ENCODE assay signal across 1 cellular context in the genomic region with DNA sequence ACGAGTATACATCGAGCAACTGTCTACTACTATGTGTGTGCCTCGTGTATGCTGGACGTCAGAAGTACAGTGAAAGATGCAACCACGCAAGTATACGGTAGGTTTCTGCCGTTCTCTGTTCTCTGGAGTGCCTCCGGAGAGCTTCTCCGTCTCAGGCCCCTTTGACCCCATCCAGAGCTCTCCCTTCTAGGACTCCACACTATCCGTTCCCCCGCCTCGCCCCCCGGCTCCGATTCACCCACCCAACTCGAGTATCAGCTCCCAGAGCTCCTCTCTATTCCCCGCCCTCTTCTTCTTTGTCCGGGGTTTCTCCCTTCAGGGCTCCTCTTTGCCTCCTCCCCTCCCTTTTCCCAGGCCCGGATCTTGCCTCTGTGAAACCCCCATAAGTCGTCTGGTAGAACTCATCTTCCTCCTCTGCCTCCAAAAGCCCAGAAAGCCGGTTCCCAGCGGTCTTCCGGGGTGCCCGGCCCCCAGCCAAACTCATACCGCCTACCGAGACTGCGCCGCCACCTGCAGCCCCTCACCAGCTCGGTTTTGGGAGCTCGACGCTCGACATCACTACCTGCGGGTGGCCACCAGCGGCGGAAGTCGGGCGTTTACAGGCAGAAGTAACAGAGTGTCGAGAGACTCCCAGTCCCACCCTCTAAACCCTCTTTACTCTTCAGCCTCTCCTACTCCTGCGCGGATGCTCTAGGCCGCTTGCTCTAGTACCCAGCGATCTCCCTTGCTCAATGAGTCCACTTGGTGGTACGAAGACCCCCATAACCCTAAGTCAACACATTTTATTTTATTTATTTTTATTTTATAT.
TF ChIP-seq lines count a peak whose summit lies in the region.

VPS72 (minus strand) TSS at position 560 of the 808 bp plus-strand sequence; CDS start at position 484, 76 bp downstream.

TF ChIP-seq in HepG2, 621 proteins besides CTCF, POLR2A, EP300 and RAD21 (continued from another document and continues in another):
- TF ChIP-seq AGO2 (optimal IDR thresholded peaks at IDR 0.05; ENCODE audit: low read depth, low read length) (no peak), ZSCAN21 (CRISPR knock-in tag; IDR thresholded peaks at IDR 0.05; ENCODE audit: borderline replicate concordance) (0 out of 2 replicates have a peak, but pooled peaks have one; percentile 38), HDAC6 (IDR thresholded peaks at IDR 0.05; ENCODE audit: low read depth, low read length) (no peak), KDM3A (CRISPR knock-in tag; IDR thresholded peaks at IDR 0.05; ENCODE audit: low read depth) (peak; percentile 60; the same call in 1 of the 2 replicates), ZNF317 (CRISPR knock-in tag; IDR thresholded peaks at IDR 0.05) (0 out of 2 replicates have a peak, but pooled peaks have one; percentile 15), ZNF496 (CRISPR knock-in tag; IDR thresholded peaks at IDR 0.05; ENCODE audit: insufficient replicate concordance) (no peak), NRL (CRISPR knock-in tag; IDR thresholded peaks at IDR 0.05; ENCODE audit: borderline replicate concordance) (0 out of 2 replicates have a peak, but pooled peaks have one; percentile 77), ZNF33A (CRISPR knock-in tag; IDR thresholded peaks at IDR 0.05; ENCODE audit: borderline replicate concordance) (no peak), ARNTL (CRISPR knock-in tag; IDR thresholded peaks at IDR 0.05) (no peak), SRSF9 (IDR thresholded peaks at IDR 0.05; ENCODE audit: borderline replicate concordance, insufficient read depth, low read depth, low read length, poor library complexity, severe bottlenecking) (no peak), IKZF4 (CRISPR knock-in tag; IDR thresholded peaks at IDR 0.05; ENCODE audit: borderline replicate concordance, low read depth, not compliant biosample characterization) (no peak), CSRNP1 (CRISPR knock-in tag; IDR thresholded peaks at IDR 0.05) (peak; percentile 72), GATAD2A (CRISPR knock-in tag; IDR thresholded peaks at IDR 0.05) (peak; percentile 71), ZNF878 (CRISPR knock-in tag; IDR thresholded peaks at IDR 0.05) (peak; percentile 76; the same call in 1 of the 2 replicates), ZNF704 (CRISPR knock-in tag; IDR thresholded peaks at IDR 0.05; ENCODE audit: borderline replicate concordance) (peak; percentile 74; the same call in 1 of the 2 replicates), ZNF20 (CRISPR knock-in tag; IDR thresholded peaks at IDR 0.05) (no peak), ELF3 (CRISPR knock-in tag; IDR thresholded peaks at IDR 0.05) (peak; percentile 79), HMG20A (CRISPR knock-in tag; IDR thresholded peaks at IDR 0.05; ENCODE audit: borderline replicate concordance) (no peak), SP5 (CRISPR knock-in tag; IDR thresholded peaks at IDR 0.05; ENCODE audit: borderline replicate concordance, low read depth) (peak; percentile 70), GPBP1L1 (CRISPR knock-in tag; IDR thresholded peaks at IDR 0.05) (no peak), ZNF615 (CRISPR knock-in tag; IDR thresholded peaks at IDR 0.05; ENCODE audit: borderline replicate concordance) (no peak), ERF (CRISPR knock-in tag; IDR thresholded peaks at IDR 0.05) (peak; percentile 91), ZBTB7B (CRISPR knock-in tag; IDR thresholded peaks at IDR 0.05) (peak; percentile 95), KDM2A (CRISPR knock-in tag; IDR thresholded peaks at IDR 0.05; ENCODE audit: borderline replicate concordance, low read depth) (peak; percentile 84), ZNF501 (CRISPR knock-in tag; IDR thresholded peaks at IDR 0.05) (peak; percentile 81), DR1 (CRISPR knock-in tag; IDR thresholded peaks at IDR 0.05) (peak; percentile 47; the same call in 1 of the 2 replicates), SRF (IDR thresholded peaks at IDR 0.05; ENCODE audit: low read depth, low read length) (peak; percentile 97), ZNF362 (CRISPR knock-in tag; IDR thresholded peaks at IDR 0.05; ENCODE audit: borderline replicate concordance) (no peak), GTF3A (CRISPR knock-in tag; conservative IDR thresholded peaks at IDR 0.05) (no peak), ZNF24 (IDR thresholded peaks at IDR 0.05) (no peak), ZBTB21 (CRISPR knock-in tag; IDR thresholded peaks at IDR 0.05) (no peak)
- TF ChIP-seq, protein P1, sequence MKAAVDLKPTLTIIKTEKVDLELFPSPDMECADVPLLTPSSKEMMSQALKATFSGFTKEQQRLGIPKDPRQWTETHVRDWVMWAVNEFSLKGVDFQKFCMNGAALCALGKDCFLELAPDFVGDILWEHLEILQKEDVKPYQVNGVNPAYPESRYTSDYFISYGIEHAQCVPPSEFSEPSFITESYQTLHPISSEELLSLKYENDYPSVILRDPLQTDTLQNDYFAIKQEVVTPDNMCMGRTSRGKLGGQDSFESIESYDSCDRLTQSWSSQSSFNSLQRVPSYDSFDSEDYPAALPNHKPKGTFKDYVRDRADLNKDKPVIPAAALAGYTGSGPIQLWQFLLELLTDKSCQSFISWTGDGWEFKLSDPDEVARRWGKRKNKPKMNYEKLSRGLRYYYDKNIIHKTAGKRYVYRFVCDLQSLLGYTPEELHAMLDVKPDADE (CRISPR knock-in tag; IDR thresholded peaks at IDR 0.05) = 0 out of 2 replicates have a peak, but pooled peaks have one; percentile 75
- TF ChIP-seq, protein P2, sequence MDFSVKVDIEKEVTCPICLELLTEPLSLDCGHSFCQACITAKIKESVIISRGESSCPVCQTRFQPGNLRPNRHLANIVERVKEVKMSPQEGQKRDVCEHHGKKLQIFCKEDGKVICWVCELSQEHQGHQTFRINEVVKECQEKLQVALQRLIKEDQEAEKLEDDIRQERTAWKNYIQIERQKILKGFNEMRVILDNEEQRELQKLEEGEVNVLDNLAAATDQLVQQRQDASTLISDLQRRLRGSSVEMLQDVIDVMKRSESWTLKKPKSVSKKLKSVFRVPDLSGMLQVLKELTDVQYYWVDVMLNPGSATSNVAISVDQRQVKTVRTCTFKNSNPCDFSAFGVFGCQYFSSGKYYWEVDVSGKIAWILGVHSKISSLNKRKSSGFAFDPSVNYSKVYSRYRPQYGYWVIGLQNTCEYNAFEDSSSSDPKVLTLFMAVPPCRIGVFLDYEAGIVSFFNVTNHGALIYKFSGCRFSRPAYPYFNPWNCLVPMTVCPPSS (IDR thresholded peaks at IDR 0.05) = no peak
- TF ChIP-seq, protein P3, sequence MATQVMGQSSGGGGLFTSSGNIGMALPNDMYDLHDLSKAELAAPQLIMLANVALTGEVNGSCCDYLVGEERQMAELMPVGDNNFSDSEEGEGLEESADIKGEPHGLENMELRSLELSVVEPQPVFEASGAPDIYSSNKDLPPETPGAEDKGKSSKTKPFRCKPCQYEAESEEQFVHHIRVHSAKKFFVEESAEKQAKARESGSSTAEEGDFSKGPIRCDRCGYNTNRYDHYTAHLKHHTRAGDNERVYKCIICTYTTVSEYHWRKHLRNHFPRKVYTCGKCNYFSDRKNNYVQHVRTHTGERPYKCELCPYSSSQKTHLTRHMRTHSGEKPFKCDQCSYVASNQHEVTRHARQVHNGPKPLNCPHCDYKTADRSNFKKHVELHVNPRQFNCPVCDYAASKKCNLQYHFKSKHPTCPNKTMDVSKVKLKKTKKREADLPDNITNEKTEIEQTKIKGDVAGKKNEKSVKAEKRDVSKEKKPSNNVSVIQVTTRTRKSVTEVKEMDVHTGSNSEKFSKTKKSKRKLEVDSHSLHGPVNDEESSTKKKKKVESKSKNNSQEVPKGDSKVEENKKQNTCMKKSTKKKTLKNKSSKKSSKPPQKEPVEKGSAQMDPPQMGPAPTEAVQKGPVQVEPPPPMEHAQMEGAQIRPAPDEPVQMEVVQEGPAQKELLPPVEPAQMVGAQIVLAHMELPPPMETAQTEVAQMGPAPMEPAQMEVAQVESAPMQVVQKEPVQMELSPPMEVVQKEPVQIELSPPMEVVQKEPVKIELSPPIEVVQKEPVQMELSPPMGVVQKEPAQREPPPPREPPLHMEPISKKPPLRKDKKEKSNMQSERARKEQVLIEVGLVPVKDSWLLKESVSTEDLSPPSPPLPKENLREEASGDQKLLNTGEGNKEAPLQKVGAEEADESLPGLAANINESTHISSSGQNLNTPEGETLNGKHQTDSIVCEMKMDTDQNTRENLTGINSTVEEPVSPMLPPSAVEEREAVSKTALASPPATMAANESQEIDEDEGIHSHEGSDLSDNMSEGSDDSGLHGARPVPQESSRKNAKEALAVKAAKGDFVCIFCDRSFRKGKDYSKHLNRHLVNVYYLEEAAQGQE (IDR thresholded peaks at IDR 0.05; ENCODE audit: borderline replicate concordance in 1 of 2, low read depth in 1 of 2, low read length in 2 of 2) = peak in 1 of 2 experiments; percentile 46; a peak in 1 of 4 replicates
- TF ChIP-seq, protein P4, sequence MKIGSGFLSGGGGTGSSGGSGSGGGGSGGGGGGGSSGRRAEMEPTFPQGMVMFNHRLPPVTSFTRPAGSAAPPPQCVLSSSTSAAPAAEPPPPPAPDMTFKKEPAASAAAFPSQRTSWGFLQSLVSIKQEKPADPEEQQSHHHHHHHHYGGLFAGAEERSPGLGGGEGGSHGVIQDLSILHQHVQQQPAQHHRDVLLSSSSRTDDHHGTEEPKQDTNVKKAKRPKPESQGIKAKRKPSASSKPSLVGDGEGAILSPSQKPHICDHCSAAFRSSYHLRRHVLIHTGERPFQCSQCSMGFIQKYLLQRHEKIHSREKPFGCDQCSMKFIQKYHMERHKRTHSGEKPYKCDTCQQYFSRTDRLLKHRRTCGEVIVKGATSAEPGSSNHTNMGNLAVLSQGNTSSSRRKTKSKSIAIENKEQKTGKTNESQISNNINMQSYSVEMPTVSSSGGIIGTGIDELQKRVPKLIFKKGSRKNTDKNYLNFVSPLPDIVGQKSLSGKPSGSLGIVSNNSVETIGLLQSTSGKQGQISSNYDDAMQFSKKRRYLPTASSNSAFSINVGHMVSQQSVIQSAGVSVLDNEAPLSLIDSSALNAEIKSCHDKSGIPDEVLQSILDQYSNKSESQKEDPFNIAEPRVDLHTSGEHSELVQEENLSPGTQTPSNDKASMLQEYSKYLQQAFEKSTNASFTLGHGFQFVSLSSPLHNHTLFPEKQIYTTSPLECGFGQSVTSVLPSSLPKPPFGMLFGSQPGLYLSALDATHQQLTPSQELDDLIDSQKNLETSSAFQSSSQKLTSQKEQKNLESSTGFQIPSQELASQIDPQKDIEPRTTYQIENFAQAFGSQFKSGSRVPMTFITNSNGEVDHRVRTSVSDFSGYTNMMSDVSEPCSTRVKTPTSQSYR (CRISPR knock-in tag; IDR thresholded peaks at IDR 0.05; ENCODE audit: borderline replicate concordance) = no peak; the same call in 1 of the 2 replicates
